1 cellular context compared by ENCODE assay signal in genomic region chr5:33337621-33337960, GRCh38.
TF ChIP-seq lines count a peak whose summit lies in the region.

No MANE protein-coding gene starts in this region.

TF ChIP-seq in H1, 55 proteins besides CTCF, POLR2A, EP300 and RAD21 (continued from another document):
- TF ChIP-seq CHD7 (IDR thresholded peaks at IDR 0.05; ENCODE audit: insufficient replicate concordance, low read length) (no peak), HDAC6 (IDR thresholded peaks at IDR 0.05; ENCODE audit: low read depth, low read length) (no peak), ASH2L (IDR thresholded peaks at IDR 0.05; ENCODE audit: low read length) (no peak), KDM4A (IDR thresholded peaks at IDR 0.05; ENCODE audit: low read depth, low read length, severe bottlenecking) (no peak), SRF (IDR thresholded peaks at IDR 0.05; ENCODE audit: low read depth, low read length) (no peak), CBX5 (IDR thresholded peaks at IDR 0.05; ENCODE audit: low read depth, low read length) (no peak), ATF3 (IDR thresholded peaks at IDR 0.05; ENCODE audit: insufficient read depth, low read depth, low read length) (no peak), SAP30 (IDR thresholded peaks at IDR 0.05; ENCODE audit: insufficient read depth, insufficient replicate concordance, low read length) (no peak), MAFK (IDR thresholded peaks at IDR 0.05; ENCODE audit: low read depth, low read length) (no peak), SP1 (IDR thresholded peaks at IDR 0.05; ENCODE audit: low read depth, low read length) (no peak), TAF7 (optimal IDR thresholded peaks at IDR 0.05; ENCODE audit: borderline replicate concordance, low read depth, low read length) (no peak)
